Comparison of ENCODE assay signal across 25 cellular contexts in genomic region chr4:107546637-107547036, GRCh38.
"Had no signal": no experiment of that assay in that cellular context is flagged by ENCODE, and none has a peak within 500 bp of the region (broad histone marks: within the 10 kb centered on the region; RNA-seq: fewer than 3 reads in every experiment).

No MANE protein-coding gene starts in this region.

- H3K9ac ChIP-seq: parathyroid adenoma had no signal

- H3K27ac ChIP-seq: brain microvascular endothelial cell, lower lobe of right lung, parathyroid adenoma, stomach had no signal

- H3K4me3 Mint-ChIP-seq: activated CD4-positive, alpha-beta T cell treated with anti-CD3 and anti-CD28 coated beads, Interleukin-2, amount 10 ng/mL, durations not matched to agents 7 days and 5 days; mesothelial cell of epicardium; natural killer cell treated with Interleukin-12 subunit alpha and Interleukin-12 subunit beta and Interleukin-15 and Interleukin-18, amount 100 ng/mL, for 72 hours; stimulated activated effector memory CD8-positive, alpha-beta T cell treated with anti-CD3 and anti-CD28 coated beads, Interleukin-12 subunit alpha, Interleukin-12 subunit beta, amount 100 ng/mL, for 72 hours had no signal

- ATAC-seq: activated CD4-positive, CD25-positive, alpha-beta regulatory T cell treated with anti-CD3 and anti-CD28 coated beads, Interleukin-2, amount 50 U/mL, for 24 hours; lower lobe of right lung; natural killer cell treated with Interleukin-12 subunit alpha and Interleukin-12 subunit beta and Interleukin-15 and Interleukin-18, amount 100 ng/mL, for 72 hours; sciatic nerve; stimulated activated effector memory CD8-positive, alpha-beta T cell treated with anti-CD3 and anti-CD28 coated beads, Interleukin-12 subunit alpha, Interleukin-12 subunit beta, amount 100 ng/mL, for 72 hours had no signal

- H3K4me2 ChIP-seq: smooth muscle cell had no signal

- H3K4me1 Mint-ChIP-seq: stimulated activated effector memory CD8-positive, alpha-beta T cell treated with anti-CD3 and anti-CD28 coated beads, Interleukin-12 subunit alpha, Interleukin-12 subunit beta, amount 100 ng/mL, for 72 hours had no signal

- H3K79me2 ChIP-seq: parathyroid adenoma had no signal

- H3K4me1 ChIP-seq: lower lobe of right lung, parathyroid adenoma, stomach had no signal

- H3K27ac Mint-ChIP-seq: activated CD4-positive, alpha-beta T cell treated with anti-CD3 and anti-CD28 coated beads, Interleukin-2, amount 10 ng/mL, durations not matched to agents 7 days and 5 days; mesothelial cell of epicardium; natural killer cell treated with Interleukin-12 subunit alpha and Interleukin-12 subunit beta and Interleukin-15 and Interleukin-18, amount 100 ng/mL, for 72 hours; stimulated activated effector memory CD8-positive, alpha-beta T cell treated with anti-CD3 and anti-CD28 coated beads, Interleukin-12 subunit alpha, Interleukin-12 subunit beta, amount 100 ng/mL, for 72 hours had no signal

- DNase-seq: activated CD4-positive, alpha-beta T cell treated with anti-CD3 and anti-CD28 coated beads, Interleukin-2, amount 10 ng/mL, durations not matched to agents 7 days and 5 days; activated CD8-positive, alpha-beta memory T cell treated with anti-CD3 and anti-CD28 coated beads, Interleukin-2, amount 50 U/mL, for 4 hours; activated effector memory CD4-positive, alpha-beta T cell treated with Interleukin-2 at 50 U/mL for 16 hours; activated naive CD4-positive, alpha-beta T cell treated with anti-CD3 and anti-CD28 coated beads, Interleukin-2, amount 50 U/mL, for 16 hours; activated T-cell treated with anti-CD3 and anti-CD28 coated beads, Interleukin-2, amount 50 U/mL, for 48 hours; aorta; brain microvascular endothelial cell; cerebellar nuclear complex; effector CD4-positive, alpha-beta T cell; esophagus squamous epithelium; glutamatergic neuron; hippocampal formation; islet precursor cell; lower lobe of right lung; stimulated activated CD4-positive, alpha-beta T cell treated with anti-CD3 and anti-CD28 coated beads, Interleukin-4, amount 100 ng/mL, for 24 hours; stomach; T1000; trophoblast cell had no signal

- H3K36me3 ChIP-seq: brain microvascular endothelial cell, esophagus squamous epithelium, lower lobe of right lung, stomach had no signal

- H2AFZ ChIP-seq: parathyroid adenoma had no signal

- H3K9me3 Mint-ChIP-seq: activated CD4-positive, alpha-beta T cell treated with anti-CD3 and anti-CD28 coated beads, Interleukin-2, amount 10 ng/mL, durations not matched to agents 7 days and 5 days; stimulated activated effector memory CD8-positive, alpha-beta T cell treated with anti-CD3 and anti-CD28 coated beads, Interleukin-12 subunit alpha, Interleukin-12 subunit beta, amount 100 ng/mL, for 72 hours had no signal

- H3K36me3 Mint-ChIP-seq: natural killer cell treated with Interleukin-12 subunit alpha and Interleukin-12 subunit beta and Interleukin-15 and Interleukin-18, amount 100 ng/mL, for 72 hours; stimulated activated effector memory CD8-positive, alpha-beta T cell treated with anti-CD3 and anti-CD28 coated beads, Interleukin-12 subunit alpha, Interleukin-12 subunit beta, amount 100 ng/mL, for 72 hours had no signal

- H3K27me3 Mint-ChIP-seq: natural killer cell treated with Interleukin-12 subunit alpha and Interleukin-12 subunit beta and Interleukin-15 and Interleukin-18, amount 100 ng/mL, for 72 hours had no signal

- H3K4me3 ChIP-seq: esophagus squamous epithelium, lower lobe of right lung, smooth muscle cell, stomach had no signal

- H3K27me3 ChIP-seq: brain microvascular endothelial cell, esophagus squamous epithelium, stomach had no signal

- H3K9me3 ChIP-seq: esophagus squamous epithelium, lower lobe of right lung, stomach had no signal
